Comparison of ENCODE assay signal across 24 cellular contexts in the genomic region with DNA sequence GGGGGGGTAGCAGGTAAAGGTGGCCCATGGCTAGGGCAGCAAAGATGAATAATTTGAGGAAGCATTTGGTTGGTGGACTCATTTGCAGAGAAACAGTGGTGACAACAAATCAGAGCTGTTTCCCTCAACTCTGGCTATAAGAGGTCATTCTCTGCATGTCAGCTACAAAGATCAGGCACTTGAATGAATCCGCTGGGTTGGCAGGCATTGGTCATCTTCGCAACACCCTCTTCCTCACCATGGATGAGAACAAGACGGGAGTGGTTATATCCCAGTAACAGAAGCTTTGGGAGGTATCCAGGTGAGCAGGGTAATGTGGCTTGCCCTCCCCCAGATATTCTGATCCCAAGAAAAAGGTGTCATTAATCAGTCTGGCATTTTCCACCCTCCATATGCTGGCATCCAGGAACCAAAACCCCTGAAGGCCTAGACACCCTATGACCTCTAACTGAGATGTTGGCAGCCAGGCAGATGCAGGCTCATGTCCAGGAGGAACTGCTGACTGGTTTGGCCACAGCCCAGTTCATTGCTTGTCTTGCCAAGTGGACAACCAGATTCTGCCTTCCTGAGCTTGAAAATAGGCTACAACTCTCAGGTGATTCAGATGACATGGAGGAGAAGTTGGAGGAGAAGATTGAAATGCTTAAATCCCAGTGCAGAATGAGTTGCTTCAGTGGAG.
DNase-seq lines count a peak whose midpoint lies in the region; ATAC-seq, FAIRE-seq and TF ChIP-seq lines count a peak whose summit lies in the region.
"Had no signal": no experiment of that assay in that cellular context is flagged by ENCODE, and none has a peak within 500 bp of the region (broad histone marks: within the 10 kb centered on the region; RNA-seq: fewer than 3 reads in every experiment).

No MANE protein-coding gene starts in this region.

- DNase-seq in LNCaP clone FGC (ENCODE audit: low read depth) (peak; percentile 72), astrocyte of the hippocampus (ENCODE audit: low read depth, low spot score) (peak; percentile 17), left cardiac atrium (peak; percentile 75), psoas muscle (peak; percentile 26 to 75), NCI-H2196 (lab: John Stamatoyannopoulos, UW; ENCODE audit: unreplicated experiment) (no peak), ACHN (no peak), urothelium cell line (ENCODE audit: low spot score) (no peak), T-cell (no peak)
- DNase-seq: activated CD4-positive, alpha-beta memory T cell treated with anti-CD3 and anti-CD28 coated beads for 36 hours; activated T-cell treated with anti-CD3 and anti-CD28 coated beads, Interleukin-2, amount 50 U/mL, for 24 hours; CD8-positive, alpha-beta memory T cell; DMS79; glutamatergic neuron; immature natural killer cell; KG1; naive thymus-derived CD8-positive, alpha-beta T cell; NCI-H1105 treated with DMSO at 0.1 percent for 48 hours; stimulated activated naive CD4-positive, alpha-beta T cell treated with Interleukin-2 at 50 U/mL for 16 hours; T-helper 1 cell; WERI-Rb-1 had no signal

- 57 to 60% (median 58%) methylated on average over 3 of the region's 3 CpGs for WGBS in psoas muscle, 3 donors

- no peaks in the 10 kb centered on the region for H3K27me3 ChIP-seq in psoas muscle (ENCODE audit: insufficient read depth in 3 of 3, low read length in 2 of 3)
- H3K27me3 ChIP-seq: dorsolateral prefrontal cortex, uterus had no signal

- H3K27me3 Mint-ChIP-seq in T-cell, result peaks cover 0 to 3% of the 10 kb centered on the region in 2 donors
- H3K27me3 Mint-ChIP-seq: activated CD4-positive, alpha-beta memory T cell treated with anti-CD3 and anti-CD28 coated beads for 36 hours; activated naive CD4-positive, alpha-beta T cell treated with anti-CD3 and anti-CD28 coated beads, Interleukin-2, amount 50 U/mL, for 24 hours; activated T-cell treated with anti-CD3 and anti-CD28 coated beads, Interleukin-2, amount 50 U/mL, for 24 hours had no signal

- H3K4me1 Mint-ChIP-seq in T-cell, result no peaks in the 10 kb centered on the region
- H3K4me1 Mint-ChIP-seq: activated naive CD4-positive, alpha-beta T cell treated with anti-CD3 and anti-CD28 coated beads, Interleukin-2, amount 50 U/mL, for 24 hours; CD8-positive, alpha-beta memory T cell; immature natural killer cell had no signal

- H3K36me3 Mint-ChIP-seq in T-cell, result no peaks in the 10 kb centered on the region
- H3K36me3 Mint-ChIP-seq: activated CD4-positive, alpha-beta memory T cell treated with anti-CD3 and anti-CD28 coated beads for 36 hours; activated naive CD4-positive, alpha-beta T cell treated with anti-CD3 and anti-CD28 coated beads, Interleukin-2, amount 50 U/mL, for 24 hours; brain; CD8-positive, alpha-beta memory T cell; immature natural killer cell; naive thymus-derived CD8-positive, alpha-beta T cell had no signal

- H3K27ac ChIP-seq in psoas muscle, result no peak overlapping the region
- H3K27ac ChIP-seq: dorsolateral prefrontal cortex, uterus, WERI-Rb-1 had no signal

- H3K4me3 ChIP-seq in LNCaP clone FGC (ENCODE audit: low read depth, low read length), result no peak overlapping the region
- H3K4me3 ChIP-seq in psoas muscle, result no peak overlapping the region
- H3K4me3 ChIP-seq: dorsolateral prefrontal cortex, uterus had no signal

- CTCF ChIA-PET in T-cell (lab: Charles Lee), result interaction anchor here in 1 of 2 donors (1.2 kb wide), 1 partner anchor 27 kb away, joined by 3 read pairs; no protein-coding TSS in a partner anchor

- no peak for FAIRE-seq in urothelium cell line (lab: Jason Lieb, UNC)

- H3K36me3 ChIP-seq in psoas muscle (ENCODE audit: insufficient read depth in 1 of 2, low read depth in 1 of 2), result no peaks in the 10 kb centered on the region
- H3K36me3 ChIP-seq: uterus, WERI-Rb-1 had no signal

- no peak overlapping the region for H3K27ac Mint-ChIP-seq in T-cell
- H3K27ac Mint-ChIP-seq: activated CD4-positive, alpha-beta memory T cell treated with anti-CD3 and anti-CD28 coated beads for 36 hours; activated naive CD4-positive, alpha-beta T cell treated with anti-CD3 and anti-CD28 coated beads, Interleukin-2, amount 50 U/mL, for 24 hours; activated T-cell treated with anti-CD3 and anti-CD28 coated beads, Interleukin-2, amount 50 U/mL, for 24 hours; brain; CD8-positive, alpha-beta memory T cell; immature natural killer cell had no signal

- no peak overlapping the region for H3K4me3 Mint-ChIP-seq in T-cell
- H3K4me3 Mint-ChIP-seq: activated CD4-positive, alpha-beta memory T cell treated with anti-CD3 and anti-CD28 coated beads for 36 hours; activated naive CD4-positive, alpha-beta T cell treated with anti-CD3 and anti-CD28 coated beads, Interleukin-2, amount 50 U/mL, for 24 hours; activated T-cell treated with anti-CD3 and anti-CD28 coated beads, Interleukin-2, amount 50 U/mL, for 24 hours; brain; CD8-positive, alpha-beta memory T cell; immature natural killer cell; naive thymus-derived CD8-positive, alpha-beta T cell had no signal

- in situ Hi-C loops in ACHN (cut with HindIII; ENCODE audit: low pct_ligation_motif_present, low pct_unique_long_range_greater_than_20kb, low sequenced_read_pairs), result no loop called here

- ATAC-seq in left cardiac atrium (peak; percentile 83 to 91), psoas muscle (peak in 2 of 4 donors; percentile 34 to 45), T-cell (replicated peaks in 1 of 4) (no peak)
- ATAC-seq: naive thymus-derived CD8-positive, alpha-beta T cell had no signal

- no peaks in the 10 kb centered on the region for H3K9me3 Mint-ChIP-seq in T-cell
- H3K9me3 Mint-ChIP-seq: activated CD4-positive, alpha-beta memory T cell treated with anti-CD3 and anti-CD28 coated beads for 36 hours; activated naive CD4-positive, alpha-beta T cell treated with anti-CD3 and anti-CD28 coated beads, Interleukin-2, amount 50 U/mL, for 24 hours; activated T-cell treated with anti-CD3 and anti-CD28 coated beads, Interleukin-2, amount 50 U/mL, for 24 hours; brain; CD8-positive, alpha-beta memory T cell; naive thymus-derived CD8-positive, alpha-beta T cell had no signal

- intact Hi-C loops in left cardiac atrium (cut with DNase I), result no loop called here
- intact Hi-C loops in psoas muscle (cut with DNase I), result no loop called here

- POLR2A ChIA-PET in T-cell (lab: Charles Lee), result no interaction called here

- TF ChIP-seq CTCF in LNCaP clone FGC (IDR thresholded peaks at IDR 0.05; ENCODE audit: control insufficient read depth, extremely low read depth, insufficient read depth) (no peak), psoas muscle (IDR thresholded peaks at IDR 0.05) (no peak)

- no peaks in the 10 kb centered on the region for H3K4me1 ChIP-seq in psoas muscle

- no peaks in the 10 kb centered on the region for H3K9me3 ChIP-seq in psoas muscle
- H3K9me3 ChIP-seq: uterus had no signal

Comparison
In these comparisons a context has a peak if more than half of its experiments do, and no peak if none do; other contexts are left out.
1. DNase-seq: peak in LNCaP clone FGC (single experiment), astrocyte of the hippocampus (single experiment), left cardiac atrium (single experiment) and psoas muscle (2 of 2); none in NCI-H2196 (single experiment), ACHN (single experiment), urothelium cell line (single experiment) and T-cell (0 of 34).
2. ATAC-seq: peak in left cardiac atrium (2 of 2); none in T-cell (0 of 4).